Comparison of ENCODE assay signal across 29 cellular contexts in genomic region chr12:106941481-106942156, GRCh38.
"Had no signal": no experiment of that assay in that cellular context is flagged by ENCODE, and none has a peak within 500 bp of the region (broad histone marks: within the 10 kb centered on the region; RNA-seq: fewer than 3 reads in every experiment).

No MANE protein-coding gene starts in this region.

- H3K4me3 Mint-ChIP-seq: activated B cell treated with CpG ODN at 0.5 μM for 24 hours; activated CD4-positive, alpha-beta T cell treated with anti-CD3 and anti-CD28 coated beads, Interleukin-2, amount 10 ng/mL, durations not matched to agents 24 days and 14 days; activated CD8-positive, alpha-beta memory T cell treated with anti-CD3 and anti-CD28 coated beads, Interleukin-2, amount 10 ng/mL, durations not matched to agents 7 days and 5 days; activated naive CD4-positive, alpha-beta T cell treated with anti-CD3 and anti-CD28 coated beads, Interleukin-2, amount 50 U/mL, for 24 hours; activated T-cell treated with anti-CD3 and anti-CD28 coated beads, Interleukin-2, amount 50 U/mL, for 24 hours; activated T-helper 1 cell treated with anti-CD3 and anti-CD28 coated beads, Interleukin-12 subunit alpha, Interleukin-12 subunit beta, Interleukin-2, Interleukin-4 antibody, amounts not matched to agents 30 ng/mL and 10 ng/mL and 1 ng/mL, durations not matched to agents 14 hours and 24 hours and 36 hours; brain; T-cell had no signal

- DNase-seq: activated B cell treated with CpG ODN at 0.5 μM for 24 hours; activated CD4-positive, alpha-beta T cell treated with anti-CD3 and anti-CD28 coated beads for 1 hour; activated CD4-positive, alpha-beta T cell treated with anti-CD3 and anti-CD28 coated beads, Interleukin-2, amount 10 ng/mL, durations not matched to agents 24 days and 14 days; activated CD4-positive, alpha-beta T cell treated with anti-CD3 and anti-CD28 coated beads, Interleukin-2, amount 50 U/mL, for 48 hours; activated CD8-positive, alpha-beta memory T cell treated with anti-CD3 and anti-CD28 coated beads, Interleukin-2, amount 10 ng/mL, durations not matched to agents 7 days and 5 days; activated effector memory CD4-positive, alpha-beta T cell treated with Interleukin-2 at 50 U/mL for 16 hours; activated naive CD4-positive, alpha-beta T cell; activated T-cell treated with anti-CD3 and anti-CD28 coated beads, Interleukin-2, amount 50 U/mL, for 24 hours; amniotic stem cell; cerebellar nuclear complex; KG1; NCI-H1092; NCI-H1417 treated with DMSO at 0.1 percent for 48 hours; NCI-H1694 treated with DMSO at 0.1 percent for 48 hours; NCI-H2029 treated with DMSO at 0.1 percent for 48 hours; NCI-H345; NCI-H510A; NCI-H526 treated with DMSO at 0.1 percent for 48 hours; NCI-H82; RPMI8226; T-cell; T-helper 2 cell had no signal

- H3K4me1 Mint-ChIP-seq: activated B cell treated with CpG ODN at 0.5 μM for 24 hours; activated CD4-positive, alpha-beta T cell treated with anti-CD3 and anti-CD28 coated beads, Interleukin-2, amount 10 ng/mL, durations not matched to agents 24 days and 14 days; activated CD8-positive, alpha-beta memory T cell treated with anti-CD3 and anti-CD28 coated beads, Interleukin-2, amount 10 ng/mL, durations not matched to agents 7 days and 5 days; activated naive CD4-positive, alpha-beta T cell treated with anti-CD3 and anti-CD28 coated beads, Interleukin-2, amount 50 U/mL, for 24 hours; brain; T-cell had no signal

- H3K4me3 ChIP-seq: SK-N-MC had no signal

- FAIRE-seq: astrocyte had no signal

- ATAC-seq: activated CD8-positive, alpha-beta memory T cell treated with anti-CD3 and anti-CD28 coated beads, Interleukin-2, amount 10 ng/mL, durations not matched to agents 7 days and 5 days; Panc1; Right ventricle myocardium inferior; T-cell had no signal

- H3K36me3 Mint-ChIP-seq: activated naive CD4-positive, alpha-beta T cell treated with anti-CD3 and anti-CD28 coated beads, Interleukin-2, amount 50 U/mL, for 24 hours; brain; T-cell had no signal

- H3K27ac Mint-ChIP-seq: activated B cell treated with CpG ODN at 0.5 μM for 24 hours; activated CD4-positive, alpha-beta T cell treated with anti-CD3 and anti-CD28 coated beads, Interleukin-2, amount 10 ng/mL, durations not matched to agents 24 days and 14 days; activated CD8-positive, alpha-beta memory T cell treated with anti-CD3 and anti-CD28 coated beads, Interleukin-2, amount 10 ng/mL, durations not matched to agents 7 days and 5 days; activated naive CD4-positive, alpha-beta T cell treated with anti-CD3 and anti-CD28 coated beads, Interleukin-2, amount 50 U/mL, for 24 hours; activated T-cell treated with anti-CD3 and anti-CD28 coated beads, Interleukin-2, amount 50 U/mL, for 24 hours; activated T-helper 1 cell treated with anti-CD3 and anti-CD28 coated beads, Interleukin-12 subunit alpha, Interleukin-12 subunit beta, Interleukin-2, Interleukin-4 antibody, amounts not matched to agents 30 ng/mL and 10 ng/mL and 1 ng/mL, durations not matched to agents 14 hours and 24 hours and 36 hours; brain; T-cell had no signal

- H3K27ac ChIP-seq: SK-N-MC had no signal

- H3K27me3 Mint-ChIP-seq: activated CD8-positive, alpha-beta memory T cell treated with anti-CD3 and anti-CD28 coated beads, Interleukin-2, amount 10 ng/mL, durations not matched to agents 7 days and 5 days; activated naive CD4-positive, alpha-beta T cell treated with anti-CD3 and anti-CD28 coated beads, Interleukin-2, amount 50 U/mL, for 24 hours; activated T-cell treated with anti-CD3 and anti-CD28 coated beads, Interleukin-2, amount 50 U/mL, for 24 hours had no signal

- H3K9me3 Mint-ChIP-seq: activated CD4-positive, alpha-beta T cell treated with anti-CD3 and anti-CD28 coated beads, Interleukin-2, amount 10 ng/mL, durations not matched to agents 24 days and 14 days; activated naive CD4-positive, alpha-beta T cell treated with anti-CD3 and anti-CD28 coated beads, Interleukin-2, amount 50 U/mL, for 24 hours; activated T-cell treated with anti-CD3 and anti-CD28 coated beads, Interleukin-2, amount 50 U/mL, for 24 hours; T-cell had no signal
